ENCODE assay signal across 13 cellular contexts in the genomic region with DNA sequence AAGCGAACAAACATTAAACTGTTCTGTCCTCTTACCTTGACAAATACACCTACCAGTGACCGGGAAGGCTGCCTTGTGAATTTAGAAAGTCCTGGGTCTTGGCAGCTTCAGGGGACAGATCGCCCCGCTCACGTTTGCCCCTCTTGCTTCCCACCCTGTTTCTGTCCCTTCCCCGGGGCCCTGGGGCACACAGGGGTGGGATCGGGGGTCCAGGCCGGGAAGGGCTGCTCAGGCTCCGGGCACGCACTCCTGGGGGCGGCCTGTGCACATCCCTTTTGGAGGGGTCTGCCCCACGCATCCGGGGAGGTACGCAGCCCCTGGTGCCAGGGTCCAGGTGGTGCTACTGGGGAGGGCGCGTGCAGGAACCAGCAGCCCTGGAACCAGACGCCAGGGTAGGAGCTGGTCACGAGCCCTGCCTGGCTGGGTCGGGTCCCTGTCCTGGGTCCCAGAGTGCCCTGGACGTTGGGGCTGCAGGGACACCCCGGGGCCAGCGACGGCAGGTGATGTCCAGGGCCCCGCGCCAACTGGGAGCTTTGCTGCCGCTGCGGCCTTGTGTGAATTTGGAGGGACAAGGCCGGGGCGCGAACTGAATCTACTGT. TPM values are rescaled to one million over a fixed set of nuclear protein-coding genes. Genes with fewer than 3 reads are reported as not detected.
A peak's percentile ranks its signal among the peaks of the same experiment; 100 is the strongest.
DNase-seq lines count a peak whose midpoint lies in the region; ATAC-seq, FAIRE-seq and TF ChIP-seq lines count a peak whose summit lies in the region.
"Had no signal": no experiment of that assay in that cellular context is flagged by ENCODE, and none has a peak within 500 bp of the region (broad histone marks: within the 10 kb centered on the region; RNA-seq: fewer than 3 reads in every experiment).

No MANE protein-coding gene starts in this region.

- no peaks in the 10 kb centered on the region for H3K27me3 Mint-ChIP-seq in Caco-2 (ENCODE audit: insufficient read depth, unreplicated experiment)

- H3K9me2 ChIP-seq in PC-3 (replicated peaks; ENCODE audit: low read length) = no peaks in the 10 kb centered on the region

- H3K79me2 ChIP-seq in GM12878 (ENCODE audit: control insufficient read depth, insufficient read depth, low read length) (no peaks in the 10 kb centered on the region), osteoblast (ENCODE audit: insufficient read depth, low read length) (no peaks in the 10 kb centered on the region), PC-3 (ENCODE audit: low read length) (no peaks in the 10 kb centered on the region)

- H3K4me1 Mint-ChIP-seq in Caco-2 (ENCODE audit: low read depth, unreplicated experiment) = no peaks in the 10 kb centered on the region

- no TSS peak for BruUV-seq in Caco-2 (replicated peaks; lab: Mats Ljungman, UMichigan)
- BruUV-seq in GM12878 (replicated peaks; lab: Mats Ljungman, UMichigan) = no TSS peak
- no TSS peak for BruUV-seq in PC-3 (replicated peaks; lab: Mats Ljungman, UMichigan)

- H3K36me3 ChIP-seq in Caco-2 (ENCODE audit: control insufficient read depth, insufficient read depth, low read length) (peaks cover 2% of the 10 kb centered on the region; the same call in 1 of the 2 replicates), GM12878 (ENCODE audit: control insufficient read depth in 2 of 2, insufficient read depth in 2 of 2, low read length in 1 of 2) (no peaks in the 10 kb centered on the region; a peak in 3 of 4 replicates), osteoblast (ENCODE audit: insufficient read depth, low read length) (peaks cover 12% of the 10 kb centered on the region), PC-3 (ENCODE audit: low read depth, low read length) (no peaks in the 10 kb centered on the region)

- TF ChIP-seq CTCF in Caco-2 (IDR thresholded peaks at IDR 0.05; ENCODE audit: insufficient read depth in 1 of 2, low read depth in 1 of 2, low read length in 1 of 2, severe bottlenecking in 1 of 2, unreplicated experiment in 1 of 2) = no peak
- TF ChIP-seq CTCF in GM12878 (IDR thresholded peaks at IDR 0.05 in 2 of 3, conservative IDR thresholded peaks at IDR 0.05 in 1 of 3; ENCODE audit: control insufficient read depth in 2 of 3, extremely low read depth in 1 of 3, insufficient read depth in 1 of 3, low read depth in 3 of 3, low read length in 3 of 3) = no peak
- TF ChIP-seq CTCF in osteoblast (IDR thresholded peaks at IDR 0.05; ENCODE audit: extremely low read depth, low read depth, low read length) = no peak
- TF ChIP-seq CTCF in PC-3 (conservative IDR thresholded peaks at IDR 0.05; ENCODE audit: low read depth, low read length) = no peak

- no peak overlapping the region for H2AFZ ChIP-seq in GM12878 (ENCODE audit: control insufficient read depth, low read depth, low read length)
- no peak overlapping the region for H2AFZ ChIP-seq in osteoblast (ENCODE audit: low read length)
- no peak overlapping the region for H2AFZ ChIP-seq in PC-3 (ENCODE audit: low read length)

- DNase-seq in Caco-2 (no peak), GM12878 (ENCODE audit: low read depth, low spot score) (no peak), osteoblast (ENCODE audit: insufficient read length, low spot score, missing footprints) (peak; percentile 77), RKO (ENCODE audit: low spot score) (no peak), glomerular visceral epithelial cell (ENCODE audit: extremely low spot score) (no peak), NCI-H2196 treated with DMSO at 0.1 percent for 48 hours (lab: John Stamatoyannopoulos, UW; ENCODE audit: unreplicated experiment) (no peak), PC-3 (no peak)

- no peak overlapping the region for H3K27ac ChIP-seq in GM12878 (ENCODE audit: control insufficient read depth, insufficient read depth)
- H3K27ac ChIP-seq in osteoblast (ENCODE audit: low read depth, low read length) = no peak overlapping the region
- no peak overlapping the region for H3K27ac ChIP-seq in PC-3 (ENCODE audit: low read length)
- H3K27ac ChIP-seq: heart left ventricle, thoracic aorta had no signal

- no peak overlapping the region for H3K9ac ChIP-seq in GM12878 (ENCODE audit: control insufficient read depth, insufficient read depth, low read length)
- H3K9ac ChIP-seq in PC-3 (ENCODE audit: low read length) = no peak overlapping the region

- H3K27me3 ChIP-seq in Caco-2 (replicated peaks; ENCODE audit: control insufficient read depth, insufficient read depth, low read length) = no peaks in the 10 kb centered on the region
- H3K27me3 ChIP-seq in GM12878 (replicated peaks in 1 of 2; ENCODE audit: control insufficient read depth in 2 of 2, insufficient read depth in 2 of 2, low read length in 1 of 2) = no peaks in the 10 kb centered on the region
- no peaks in the 10 kb centered on the region for H3K27me3 ChIP-seq in osteoblast (ENCODE audit: insufficient read depth, low read length)
- no peaks in the 10 kb centered on the region for H3K27me3 ChIP-seq in PC-3 (ENCODE audit: low read length)

- peaks cover 51% of the 10 kb centered on the region for H3K36me3 Mint-ChIP-seq in Caco-2 (ENCODE audit: insufficient read depth, unreplicated experiment)

- H3K9me3 ChIP-seq in Caco-2 = no peaks in the 10 kb centered on the region
- no peaks in the 10 kb centered on the region for H3K9me3 ChIP-seq in GM12878 (replicated peaks; ENCODE audit: control insufficient read depth, insufficient read depth, low read length)
- no peaks in the 10 kb centered on the region for H3K9me3 ChIP-seq in osteoblast (ENCODE audit: low read depth, low read length)
- no peaks in the 10 kb centered on the region for H3K9me3 ChIP-seq in PC-3 (ENCODE audit: low read length)
- H3K9me3 ChIP-seq: heart left ventricle, thoracic aorta had no signal

- H3K4me3 ChIP-seq in Caco-2 (ENCODE audit: low read depth, low read length) (no peak overlapping the region), GM12878 (no peak overlapping the region), osteoblast (ENCODE audit: insufficient read depth, low read length) (no peak overlapping the region), PC-3 (ENCODE audit: low read length) (no peak overlapping the region)

- intact Hi-C loops in Caco-2 (cut with micrococcal nuclease; ENCODE audit: unreplicated experiment) (loop anchor here (1.0 kb wide), 1 partner anchor 1686 kb away; no protein-coding TSS in a partner anchor), GM12878 (cut with micrococcal nuclease; ENCODE audit: unreplicated experiment) (loop anchor here (2.0 kb wide), 1 partner anchor 1685 kb away; no protein-coding TSS in a partner anchor), PC-3 (cut with micrococcal nuclease) (loop anchor here (5.0 to 10.0 kb wide), 2 partner anchors 1595 to 1688 kb away; no protein-coding TSS in a partner anchor)

- 82% methylated on average over 30 of the region's 30 CpGs for WGBS in GM12878 (ENCODE audit: insufficient coverage, insufficient replicate concordance, low lambda C conversion rate, missing lambda C conversion rate)

- no peak for TF ChIP-seq EP300 in GM12878 (IDR thresholded peaks at IDR 0.05; ENCODE audit: borderline replicate concordance in 1 of 2, control insufficient read depth in 1 of 2, low read depth in 2 of 2, low read length in 2 of 2)

- no peaks in the 10 kb centered on the region for H3F3A ChIP-seq in PC-3 (ENCODE audit: low read length, unreplicated experiment)

- no peak overlapping the region for H3K27ac Mint-ChIP-seq in Caco-2 (ENCODE audit: unreplicated experiment)
- H3K27ac Mint-ChIP-seq: endodermal cell; naive thymus-derived CD4-positive, alpha-beta T cell had no signal

- CTCF ChIA-PET in Caco-2 (lab: Charles Lee) (interaction anchor here (1.3 to 1.4 kb wide), 2 partner anchors 13 to 80 kb away, joined by 4 to 5 read pairs; no protein-coding TSS in a partner anchor), GM12878 (lab: Yijun Ruan, JAX) (no interaction called here), PC-3 (lab: Charles Lee) (no interaction called here)

- in situ Hi-C loops in GM12878 (cut with MboI) = loop anchor here (5.0 to 10.0 kb wide), 3 partner anchors 1598 to 1835 kb away; no protein-coding TSS in a partner anchor

- TF ChIP-seq RAD21 in GM12878 (IDR thresholded peaks at IDR 0.05; ENCODE audit: insufficient read depth, low read depth, low read length) = no peak

- H3K4me2 ChIP-seq in GM12878 (ENCODE audit: control insufficient read depth, insufficient read depth) (no peak overlapping the region), osteoblast (ENCODE audit: insufficient read depth, low read length) (peak overlapping the region; percentile 89), PC-3 (ENCODE audit: low read length) (no peak overlapping the region)

- POLR2A ChIA-PET in Caco-2 (lab: Charles Lee) (no interaction called here), GM12878 (lab: Charles Lee) (no interaction called here), PC-3 (lab: Charles Lee; ENCODE audit: unreplicated experiment) (no interaction called here)

- peak overlapping the region; percentile 60 for H3K4me3 Mint-ChIP-seq in Caco-2 (ENCODE audit: unreplicated experiment)

- TF ChIP-seq POLR2A in GM12878 (IDR thresholded peaks at IDR 0.05; ENCODE audit: low read depth, low read length) = no peak

- H3K9me3 Mint-ChIP-seq in Caco-2 (ENCODE audit: unreplicated experiment) = no peaks in the 10 kb centered on the region
- H3K9me3 Mint-ChIP-seq: naive thymus-derived CD4-positive, alpha-beta T cell had no signal

- H3K4me1 ChIP-seq in Caco-2 (no peaks in the 10 kb centered on the region), GM12878 (ENCODE audit: control insufficient read depth, insufficient read depth, low read length) (no peaks in the 10 kb centered on the region), osteoblast (ENCODE audit: insufficient read depth, low read length) (peaks cover 4% of the 10 kb centered on the region), PC-3 (ENCODE audit: insufficient read depth, low read length) (no peaks in the 10 kb centered on the region)

- H4K20me1 ChIP-seq in GM12878 (ENCODE audit: control insufficient read depth, insufficient read depth) (no peaks in the 10 kb centered on the region), osteoblast (ENCODE audit: insufficient read depth, low read length) (no peaks in the 10 kb centered on the region), PC-3 (ENCODE audit: low read length) (no peaks in the 10 kb centered on the region)

- RAD21 ChIA-PET in GM12878 (lab: Charles Lee; ENCODE audit: unreplicated experiment) = no interaction called here

- no peak for FAIRE-seq in GM12878 (lab: Jason Lieb, UNC)
- FAIRE-seq: D721Med had no signal

- SMC1A ChIA-PET in GM12878 (lab: Charles Lee; ENCODE audit: uncharacterized antibody, unreplicated experiment) = no interaction called here

- peak; percentile 3 for ATAC-seq in GM21576 (IDR thresholded peaks at IDR 0.05; ENCODE audit: unreplicated experiment)
- ATAC-seq in GM12878 = peak; percentile 5; the same call in 1 of the 3 replicates
- no peak; the same call in 1 of the 2 replicates for ATAC-seq in PC-3

RNA-seq across cellular contexts. Expression of gene GLRX3, which starts 53.4 kb away (rescaled TPM):
- total RNA-seq in Caco-2 (2022) (191 and 195 TPM in 2 replicates), GM12878 (2014; rRNA removed) (94.7 and 122 TPM in 2 replicates), GM12878 (2014; rRNA removed; fragmentation: Illumina TruSeq; extraction: Trizol) (128 and 132 TPM in 2 replicates), GM12878 (2021) (123 and 127 TPM in 2 replicates), osteoblast (70.1 and 74.9 TPM in 2 replicates), PC-3 (2014; rRNA removed) (98.1 and 107 TPM in 2 replicates)
- 57.1 and 69.3 TPM in 2 replicates for total RNA-seq in GM12878 (2013; cell fraction: nucleolus; rRNA removed)
- 35.2 TPM for polyA plus RNA-seq in GM12878 (2011; ENCODE audit: low read depth)
- polyA plus RNA-seq in GM12878 (2011; rRNA removed) (125 and 176 TPM in 2 replicates), GM12878 (2014; fragmentation: Illumina TruSeq; extraction: Trizol) (151 and 160 TPM in 2 replicates), GM12878 (2014; fragmentation: Nextera tagmentation; extraction: Ambion mirVana) (100 to 1,000 TPM; 131 to 171 TPM), GM12878 (2014; rRNA removed) (92.2 and 125 TPM in 2 replicates), GM12878 (2016; fragmentation: Nextera tagmentation; extraction: Ambion mirVana) (100 to 1,000 TPM; 204 to 209 TPM)
- 84.5 and 88.0 TPM in 2 replicates for polyA plus RNA-seq in GM12878 (2011; cell fraction: cytosol; rRNA removed)
- 42.0 and 56.2 TPM in 2 replicates for polyA plus RNA-seq in GM12878 (2011; cell fraction: nucleus; rRNA removed)
- polyA plus RNA-seq in GM12878 (2012) = 85.3 and 87.3 TPM in 2 replicates
- 23.6 and 24.9 TPM in 2 replicates for polyA minus RNA-seq in GM12878 (2011; rRNA and poly(A)+ RNA removed)
- 15.4 and 16.9 TPM in 2 replicates for polyA minus RNA-seq in GM12878 (2011; cell fraction: cytosol; rRNA and poly(A)+ RNA removed)
- polyA minus RNA-seq in GM12878 (2011; cell fraction: nucleus; rRNA and poly(A)+ RNA removed) = 9.6 and 26.6 TPM in 2 replicates
